8 cellular contexts compared by ENCODE assay signal in the genomic region with DNA sequence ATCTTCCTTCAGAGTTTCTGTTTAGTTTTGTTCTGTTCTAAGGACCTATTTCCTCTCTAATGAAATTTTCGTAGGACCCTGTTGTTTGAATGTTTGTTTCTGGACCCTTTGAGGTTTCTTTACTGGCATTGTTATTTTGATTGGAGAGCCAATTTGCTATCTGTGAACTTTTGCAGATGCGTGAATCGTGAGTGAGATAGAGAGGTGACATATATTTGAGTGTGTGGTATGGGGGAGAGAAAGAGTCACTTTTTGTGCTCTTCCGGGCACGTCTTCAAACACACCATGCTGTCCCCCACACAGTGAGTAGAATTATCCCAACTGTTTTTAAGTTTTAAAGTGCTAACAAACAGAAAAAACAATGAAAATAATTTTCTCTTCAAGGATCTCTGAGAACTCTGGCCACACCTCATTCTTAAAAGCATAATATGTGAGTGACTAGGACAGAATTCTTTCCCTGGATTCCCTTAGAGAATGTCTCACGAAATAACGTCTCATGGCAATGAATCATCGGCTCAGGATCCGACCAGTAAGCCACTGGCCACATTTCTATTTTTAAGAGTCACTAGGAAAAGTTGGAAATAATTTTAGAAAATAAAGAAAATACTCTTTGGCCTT.
DNase-seq lines count a peak whose midpoint lies in the region; ATAC-seq and TF ChIP-seq lines count a peak whose summit lies in the region.

No MANE protein-coding gene starts in this region.

- H3K9ac ChIP-seq in mucosa of stomach (ENCODE audit: low read length) = peak overlapping the region; percentile 46

- DNase-seq in GM12864 (ENCODE audit: low read depth) = no peak
- DNase-seq in Peyer's patch = peak in 1 of 3 donors; percentile 45
- DNase-seq in dorsolateral prefrontal cortex = no peak
- no peak for DNase-seq in anterior cingulate cortex (lab: John Stamatoyannopoulos, UW)
- no peak for DNase-seq in KG1 (lab: John Stamatoyannopoulos, UW)
- no peak for DNase-seq in GF-D8 (lab: John Stamatoyannopoulos, UW)

- peak overlapping the region; percentile 45; the same call in 1 of the 2 replicates for H3K4me3 ChIP-seq in GM12864 (ENCODE audit: low read depth, low read length)
- H3K4me3 ChIP-seq in Peyer's patch = peak overlapping the region; percentile 4 to 32 (median 14)
- H3K4me3 ChIP-seq in dorsolateral prefrontal cortex = peak overlapping the region in 53 of 59 donors; percentile 1 to 54 (median 26)
- H3K4me3 ChIP-seq in mucosa of stomach (ENCODE audit: low read length) = no peak overlapping the region

- no peaks in the 10 kb centered on the region for H3K27me3 ChIP-seq in Peyer's patch
- H3K27me3 ChIP-seq in dorsolateral prefrontal cortex = peaks cover 0 to 4% (median 0%) of the 10 kb centered on the region in 45 donors
- H3K27me3 ChIP-seq in mucosa of stomach (ENCODE audit: control insufficient read depth, insufficient read depth, low read length) = no peaks in the 10 kb centered on the region

- no peak for ATAC-seq in HG03354 (IDR thresholded peaks at IDR 0.05; ENCODE audit: poor library complexity, severe bottlenecking, unreplicated experiment)

- H3K4me1 ChIP-seq in Peyer's patch = peaks cover 0 to 33% (median 15%) of the 10 kb centered on the region in 4 donors
- peaks cover 16% of the 10 kb centered on the region for H3K4me1 ChIP-seq in mucosa of stomach (ENCODE audit: control insufficient read depth, insufficient read depth, low read length)

- H3K27ac ChIP-seq in Peyer's patch (peak overlapping the region; percentile 73 to 83 (median 78)), dorsolateral prefrontal cortex (peak overlapping the region in 51 of 59 donors; percentile 3 to 84 (median 54))

- TF ChIP-seq POLR2A in Peyer's patch (IDR thresholded peaks at IDR 0.05) = no peak

- no peak for TF ChIP-seq CTCF in GM12864 (IDR thresholded peaks at IDR 0.05; ENCODE audit: low read depth, low read length, missing control alignments)
- no peak for TF ChIP-seq CTCF in Peyer's patch (IDR thresholded peaks at IDR 0.05)
- peak in 2 of 56 donors; percentile 2 to 5 for TF ChIP-seq CTCF in dorsolateral prefrontal cortex (IDR thresholded peaks at IDR 0.05 in 54 of 56, conservative IDR thresholded peaks at IDR 0.05 in 2 of 56; ENCODE audit: low read depth in 1 of 56, partially characterized antibody in 56 of 56)

- intact Hi-C loops in dorsolateral prefrontal cortex (cut with DNase I) = no loop called here

- H3K9me3 ChIP-seq in Peyer's patch (no peaks in the 10 kb centered on the region), mucosa of stomach (ENCODE audit: control insufficient read depth, low read length) (no peaks in the 10 kb centered on the region)

- H3K36me3 ChIP-seq in Peyer's patch = no peaks in the 10 kb centered on the region
- H3K36me3 ChIP-seq in mucosa of stomach (ENCODE audit: control insufficient read depth, insufficient read depth, low read length) = no peaks in the 10 kb centered on the region
